Comparison of ENCODE assay signal across 16 cellular contexts in the genomic region with DNA sequence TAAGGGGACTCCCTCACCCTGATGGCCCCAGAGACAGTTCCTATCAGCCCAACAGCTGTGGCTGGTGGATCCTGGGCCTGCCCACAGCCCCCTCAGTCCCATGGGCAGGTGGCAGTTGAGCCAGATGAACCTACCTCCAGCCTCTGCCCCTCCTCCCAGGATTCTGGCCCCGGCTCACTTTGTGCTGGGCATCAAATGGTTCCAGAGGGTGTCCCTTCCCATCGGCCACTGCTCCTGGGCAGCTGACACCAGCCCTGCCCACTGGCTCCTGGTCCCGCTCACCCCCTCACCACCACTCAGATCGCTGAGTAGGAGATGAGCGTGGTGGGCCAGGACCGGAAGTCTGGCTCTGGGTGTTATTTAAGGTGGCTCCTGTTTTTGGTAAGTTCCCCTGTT. TPM values are rescaled to one million over a fixed set of nuclear protein-coding genes. Genes with fewer than 3 reads are reported as not detected.
DNase-seq lines count a peak whose midpoint lies in the region; ATAC-seq and TF ChIP-seq lines count a peak whose summit lies in the region.
"Had no signal": no experiment of that assay in that cellular context is flagged by ENCODE, and none has a peak within 500 bp of the region (broad histone marks: within the 10 kb centered on the region; RNA-seq: fewer than 3 reads in every experiment).

No MANE protein-coding gene starts in this region.

- intact Hi-C loops in vagina (cut with DNase I) = loop anchor here (10.0 kb wide), 1 partner anchor 239 kb away; no protein-coding TSS in a partner anchor

- no peak overlapping the region for H3K27ac Mint-ChIP-seq in stimulated activated naive CD8-positive, alpha-beta T cell treated with anti-CD3 and anti-CD28 coated beads, Interleukin-15, Interleukin-2, amounts not matched to agents 100 ng/mL and 50 ng/mL, for 24 hours

- H3K27ac ChIP-seq in cingulate gyrus (ENCODE audit: low read depth, low read length) (peak overlapping the region; percentile 70), vagina (no peak overlapping the region)
- H3K27ac ChIP-seq: GM23248 had no signal

- H3K27me3 ChIP-seq in vagina = no peaks in the 10 kb centered on the region

- no peak overlapping the region for H3K4me3 ChIP-seq in vagina
- H3K4me3 ChIP-seq: GM23248, transverse colon had no signal

- H3K4me1 ChIP-seq in vagina = peaks cover 39% of the 10 kb centered on the region

- no peaks in the 10 kb centered on the region for H3K27me3 Mint-ChIP-seq in stimulated activated naive CD8-positive, alpha-beta T cell treated with anti-CD3 and anti-CD28 coated beads, Interleukin-15, Interleukin-2, amounts not matched to agents 100 ng/mL and 50 ng/mL, for 24 hours

- no peaks in the 10 kb centered on the region for H3K9me3 Mint-ChIP-seq in stimulated activated naive CD8-positive, alpha-beta T cell treated with anti-CD3 and anti-CD28 coated beads, Interleukin-15, Interleukin-2, amounts not matched to agents 100 ng/mL and 50 ng/mL, for 24 hours

- peaks cover 10% of the 10 kb centered on the region for H3K36me3 Mint-ChIP-seq in stimulated activated naive CD8-positive, alpha-beta T cell treated with anti-CD3 and anti-CD28 coated beads, Interleukin-15, Interleukin-2, amounts not matched to agents 100 ng/mL and 50 ng/mL, for 24 hours (ENCODE audit: low read depth)

- ATAC-seq in stimulated activated naive CD8-positive, alpha-beta T cell treated with anti-CD3 and anti-CD28 coated beads, Interleukin-15, Interleukin-2, amounts not matched to agents 100 U/mL and 50 U/mL, for 24 hours = no peak
- no peak for ATAC-seq in HG03135 (IDR thresholded peaks at IDR 0.05; ENCODE audit: unreplicated experiment)
- ATAC-seq: esophagus mucosa had no signal

- TF ChIP-seq CTCF in vagina (IDR thresholded peaks at IDR 0.05) = no peak

- no peak for DNase-seq in stimulated activated naive CD8-positive, alpha-beta T cell treated with anti-CD3 and anti-CD28 coated beads, Interleukin-15, Interleukin-2, amounts not matched to agents 100 U/mL and 50 U/mL, for 24 hours
- DNase-seq in medulla oblongata (ENCODE audit: extremely low spot score) = peak; percentile 81
- no peak for DNase-seq in NCI-H1105 (lab: John Stamatoyannopoulos, UW)
- no peak for DNase-seq in NCI-H774 (lab: John Stamatoyannopoulos, UW)
- no peak for DNase-seq in vagina (ENCODE audit: extremely low spot score in 2 of 2)
- DNase-seq: activated CD4-positive, CD25-positive, alpha-beta regulatory T cell treated with anti-CD3 and anti-CD28 coated beads, Interleukin-2, amount 50 U/mL, for 72 hours; amniotic stem cell; cortex of kidney; DMS153; GM23248; retina; transverse colon had no signal

- TF ChIP-seq POLR2A in vagina (IDR thresholded peaks at IDR 0.05) = no peak

- H3K4me3 Mint-ChIP-seq in stimulated activated naive CD8-positive, alpha-beta T cell treated with anti-CD3 and anti-CD28 coated beads, Interleukin-15, Interleukin-2, amounts not matched to agents 100 ng/mL and 50 ng/mL, for 24 hours = peak overlapping the region; percentile 78

- H3K36me3 ChIP-seq in vagina = no peaks in the 10 kb centered on the region
- H3K36me3 ChIP-seq: transverse colon had no signal

- peaks cover 47% of the 10 kb centered on the region for H3K4me1 Mint-ChIP-seq in stimulated activated naive CD8-positive, alpha-beta T cell treated with anti-CD3 and anti-CD28 coated beads, Interleukin-15, Interleukin-2, amounts not matched to agents 100 ng/mL and 50 ng/mL, for 24 hours (ENCODE audit: low read depth)

- H3K9me3 ChIP-seq in vagina = no peaks in the 10 kb centered on the region
- H3K9me3 ChIP-seq: transverse colon had no signal

RNA-seq across cellular contexts. Expression of a gene that starts 2.0 kb away (rescaled TPM):
- 3.4 TPM for total RNA-seq in vagina
- total RNA-seq: GM23248 had no signal

RNA-seq across cellular contexts. Expression of a gene that starts 11.9 kb away (rescaled TPM):
- total RNA-seq in vagina = 571 TPM

RNA-seq across cellular contexts. Expression of a gene that starts 58.7 kb away (rescaled TPM):
- total RNA-seq in vagina = not detected
- total RNA-seq: esophagus mucosa, GM23248, transverse colon had no signal
